ENCODE assay signal across 14 cellular contexts in genomic region chr3:157786216-157786615, GRCh38.
DNase-seq lines count a peak whose midpoint lies in the region; ATAC-seq and TF ChIP-seq lines count a peak whose summit lies in the region.
"Had no signal": no experiment of that assay in that cellular context is flagged by ENCODE, and none has a peak within 500 bp of the region (broad histone marks: within the 10 kb centered on the region; RNA-seq: fewer than 3 reads in every experiment).

No MANE protein-coding gene starts in this region.

- TF ChIP-seq CTCF in fibroblast of pulmonary artery (IDR thresholded peaks at IDR 0.05; ENCODE audit: low read length, missing control alignments) = no peak
- no peak for TF ChIP-seq CTCF in mucosa of descending colon (IDR thresholded peaks at IDR 0.05)

- H3K36me3 ChIP-seq in SJSA1 = no peaks in the 10 kb centered on the region
- no peaks in the 10 kb centered on the region for H3K36me3 ChIP-seq in mucosa of descending colon (ENCODE audit: low read depth)

- H3K4me1 ChIP-seq in SJSA1 (replicated peaks) (peaks cover 45% of the 10 kb centered on the region), mucosa of descending colon (ENCODE audit: low read depth) (no peaks in the 10 kb centered on the region)

- DNase-seq in ELR (ENCODE audit: low read depth) (peak; percentile 96), SJSA1 (ENCODE audit: low read depth in 1 of 2, low spot score in 2 of 2) (peak in 1 of 2 experiments; percentile 76), fibroblast of pulmonary artery (ENCODE audit: low read depth) (peak; percentile 75), skeletal muscle cell (ENCODE audit: low read depth) (peak; percentile 29), NCI-H524 treated with DMSO at 0.1 percent for 48 hours (lab: John Stamatoyannopoulos, UW) (no peak), mucosa of descending colon (no peak), NCI-H187 (lab: John Stamatoyannopoulos, UW) (no peak)
- DNase-seq: activated CD8-positive, alpha-beta memory T cell treated with anti-CD3 and anti-CD28 coated beads, Interleukin-2, amount 50 U/mL, for 4 hours; COR-L47; effector CD8-positive, alpha-beta T cell; NCI-H1092 treated with DMSO at 0.1 percent for 48 hours; SHP77 treated with DMSO at 0.1 percent for 48 hours; stimulated activated naive CD8-positive, alpha-beta T cell treated with anti-CD3 and anti-CD28 coated beads, Interleukin-15, amount 100 ng/mL, for 72 hours had no signal

- peak overlapping the region; percentile 72 for H3K27ac ChIP-seq in SJSA1

- intact Hi-C loops in mucosa of descending colon (cut with DNase I, micrococcal nuclease) = no loop called here

- no peak for ATAC-seq in HG03280 (IDR thresholded peaks at IDR 0.05; ENCODE audit: unreplicated experiment)
- ATAC-seq in mucosa of descending colon = no peak
- ATAC-seq: stimulated activated naive CD8-positive, alpha-beta T cell treated with anti-CD3 and anti-CD28 coated beads, Interleukin-15, amount 100 ng/mL, for 72 hours had no signal

- H3K27me3 ChIP-seq in SJSA1 (replicated peaks) = no peaks in the 10 kb centered on the region

- H3K9me3 ChIP-seq in SJSA1 (replicated peaks) (no peaks in the 10 kb centered on the region), mucosa of descending colon (no peaks in the 10 kb centered on the region)

- H3K4me3 ChIP-seq in SJSA1 (no peak overlapping the region), fibroblast of pulmonary artery (replicated peaks; ENCODE audit: low read depth, low read length) (no peak overlapping the region), skeletal muscle cell (ENCODE audit: low read depth, low read length) (no peak overlapping the region), mucosa of descending colon (no peak overlapping the region)

Comparison
In these comparisons a context has a peak if more than half of its experiments do, and no peak if none do; other contexts are left out.
1. DNase-seq: peak in ELR (single experiment), fibroblast of pulmonary artery (single experiment) and skeletal muscle cell (single experiment); none in NCI-H524 treated with DMSO at 0.1 percent for 48 hours (single experiment), mucosa of descending colon (0 of 3) and NCI-H187 (0 of 2).